Comparison of ENCODE assay signal across 1 cellular context in the genomic region with DNA sequence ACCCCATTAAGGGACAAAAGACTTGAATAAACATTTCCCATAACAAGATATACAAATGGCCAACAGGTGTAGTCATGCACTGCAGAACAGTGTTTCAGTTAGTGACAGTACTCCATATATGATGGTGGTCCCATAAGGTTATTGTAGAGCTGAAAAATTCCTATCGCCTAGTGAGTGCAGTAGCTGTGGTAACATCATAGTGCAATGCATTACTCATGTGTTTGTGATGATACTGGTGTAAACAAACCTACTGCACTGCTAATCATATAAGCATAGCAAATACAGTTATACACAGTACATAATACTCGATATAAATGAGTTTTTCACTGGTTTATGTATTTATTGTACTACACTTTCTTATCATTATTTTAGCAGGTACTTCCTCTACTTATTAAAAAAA.
TF ChIP-seq lines count a peak whose summit lies in the region.

No MANE protein-coding gene starts in this region.

TF ChIP-seq in IMR-90, 13 proteins besides CTCF, POLR2A, EP300 and RAD21 (continued from another document):
- TF ChIP-seq CHD1 (IDR thresholded peaks at IDR 0.05; ENCODE audit: low read depth, low read length), result no peak
- no peak for TF ChIP-seq CEBPB (IDR thresholded peaks at IDR 0.05; ENCODE audit: low read depth, low read length)
- TF ChIP-seq, protein P1, sequence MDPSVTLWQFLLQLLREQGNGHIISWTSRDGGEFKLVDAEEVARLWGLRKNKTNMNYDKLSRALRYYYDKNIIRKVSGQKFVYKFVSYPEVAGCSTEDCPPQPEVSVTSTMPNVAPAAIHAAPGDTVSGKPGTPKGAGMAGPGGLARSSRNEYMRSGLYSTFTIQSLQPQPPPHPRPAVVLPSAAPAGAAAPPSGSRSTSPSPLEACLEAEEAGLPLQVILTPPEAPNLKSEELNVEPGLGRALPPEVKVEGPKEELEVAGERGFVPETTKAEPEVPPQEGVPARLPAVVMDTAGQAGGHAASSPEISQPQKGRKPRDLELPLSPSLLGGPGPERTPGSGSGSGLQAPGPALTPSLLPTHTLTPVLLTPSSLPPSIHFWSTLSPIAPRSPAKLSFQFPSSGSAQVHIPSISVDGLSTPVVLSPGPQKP (IDR thresholded peaks at IDR 0.05; ENCODE audit: borderline replicate concordance, low read depth, low read length), result no peak
TF ChIP-seq in IMR-90: peak in this region for 0.
